Comparison of ENCODE assay signal across 12 cellular contexts in genomic region chr9:27489087-27489876, GRCh38. TPM values are rescaled to one million over a fixed set of nuclear protein-coding genes. Genes with fewer than 3 reads are reported as not detected.
DNase-seq lines count a peak whose midpoint lies in the region; ATAC-seq, FAIRE-seq and TF ChIP-seq lines count a peak whose summit lies in the region.
"Had no signal": no experiment of that assay in that cellular context is flagged by ENCODE, and none has a peak within 500 bp of the region (broad histone marks: within the 10 kb centered on the region; RNA-seq: fewer than 3 reads in every experiment).

No MANE protein-coding gene starts in this region.

- no peak overlapping the region for H3K27ac Mint-ChIP-seq in CD4-positive, alpha-beta T cell

- peaks cover 30% of the 10 kb centered on the region for H3K4me1 ChIP-seq in iPS-20b (ENCODE audit: insufficient read depth, low read length)

- H3K9me3 ChIP-seq in iPS-20b (ENCODE audit: insufficient read depth, low read depth, low read length) = no peaks in the 10 kb centered on the region
- no peaks in the 10 kb centered on the region for H3K9me3 ChIP-seq in CD4-positive, alpha-beta T cell (ENCODE audit: control insufficient read depth, low read length)

- intact Hi-C loops in CD4-positive, alpha-beta T cell (cut with DNase I, micrococcal nuclease) = loop anchor here in 1 of 2 experiments (10.0 kb wide), 1 partner anchor 54 kb away; no protein-coding TSS in a partner anchor
- intact Hi-C loops in head of caudate nucleus (cut with DNase I) = no loop called here

- H3K27ac ChIP-seq in iPS-20b (ENCODE audit: low read length) = no peak overlapping the region
- no peak overlapping the region for H3K27ac ChIP-seq in CD4-positive, alpha-beta T cell (ENCODE audit: low read depth, low read length)

- ATAC-seq in GM21447 (IDR thresholded peaks at IDR 0.05; ENCODE audit: unreplicated experiment) = peak; percentile 58
- ATAC-seq in HG03196 (IDR thresholded peaks at IDR 0.05; ENCODE audit: unreplicated experiment) = peak; percentile 73
- ATAC-seq in CD4-positive, alpha-beta T cell (ENCODE audit: poor library complexity) = no peak

- peaks cover 17% of the 10 kb centered on the region for H3K4me1 Mint-ChIP-seq in CD4-positive, alpha-beta T cell (ENCODE audit: low read depth)

- peaks cover 6% of the 10 kb centered on the region for H3K36me3 Mint-ChIP-seq in CD4-positive, alpha-beta T cell (ENCODE audit: low read depth)

- H3K27me3 ChIP-seq in iPS-20b (ENCODE audit: insufficient read depth, low read length) = no peaks in the 10 kb centered on the region
- H3K27me3 ChIP-seq in CD4-positive, alpha-beta T cell (ENCODE audit: control insufficient read depth, insufficient read depth, low read length) = no peaks in the 10 kb centered on the region

- CTCF ChIA-PET in CD4-positive, alpha-beta T cell (lab: Charles Lee) = interaction anchor here (0.6 kb wide), 1 partner anchor 32 kb away, joined by 3 read pairs; no protein-coding TSS in a partner anchor

- no peak overlapping the region for H3K4me3 Mint-ChIP-seq in CD4-positive, alpha-beta T cell

- H3K27me3 Mint-ChIP-seq in CD4-positive, alpha-beta T cell = no peaks in the 10 kb centered on the region

- no peaks in the 10 kb centered on the region for H3K36me3 ChIP-seq in iPS-20b (ENCODE audit: insufficient read depth, low read depth, low read length)

- FAIRE-seq in GM18507 (lab: Jason Lieb, UNC) = peak; percentile 94

- POLR2A ChIA-PET in CD4-positive, alpha-beta T cell (lab: Charles Lee) = no interaction called here

- no peak for TF ChIP-seq CTCF in CD4-positive, alpha-beta T cell (IDR thresholded peaks at IDR 0.05)

- peak overlapping the region; percentile 38; the same call in 1 of the 2 replicates for H3K4me3 ChIP-seq in iPS-20b (ENCODE audit: low read length)

- peak overlapping the region; percentile 26; the same call in 1 of the 2 replicates for H3K9ac ChIP-seq in iPS-20b (ENCODE audit: low read depth, low read length)

- DNase-seq in GM18507 (ENCODE audit: extremely low spot score, insufficient read length, low read depth) (peak; percentile 22), head of caudate nucleus (no peak), globus pallidus (ENCODE audit: low spot score) (no peak), NCI-H1930 (lab: John Stamatoyannopoulos, UW) (no peak)
- DNase-seq in CD4-positive, alpha-beta T cell = no peak

- no peaks in the 10 kb centered on the region for H3K9me3 Mint-ChIP-seq in CD4-positive, alpha-beta T cell

RNA-seq across cellular contexts. Expression of gene IFNK, which starts 34.8 kb away (rescaled TPM):
- total RNA-seq in CD4-positive, alpha-beta T cell = not detected
- total RNA-seq: Daoy; M059J; subcutaneous adipose tissue; T-helper 2 cell treated with Interferon-gamma antibody and Interleukin-4, amounts not matched to agents 100 ng/mL and 5 ng/mL, for 36 hours had no signal

RNA-seq across cellular contexts. Expression of gene MOB3B, which starts 40.3 kb away (rescaled TPM):
- total RNA-seq in CD4-positive, alpha-beta T cell = under 1 TPM; 0.25 to 0.30 TPM
